15 cellular contexts compared by ENCODE assay signal in genomic region chr12:45401008-45401407, GRCh38.
"Had no signal": no experiment of that assay in that cellular context is flagged by ENCODE, and none has a peak within 500 bp of the region (broad histone marks: within the 10 kb centered on the region; RNA-seq: fewer than 3 reads in every experiment).

No MANE protein-coding gene starts in this region.

- H3K4me1 ChIP-seq: lower lobe of right lung, prostate gland, upper lobe of left lung had no signal

- DNase-seq: activated B cell treated with CpG ODN at 0.5 μM for 24 hours; activated CD4-positive, alpha-beta T cell treated with anti-CD3 and anti-CD28 coated beads, Interleukin-2, amount 10 ng/mL, durations not matched to agents 24 days and 14 days; activated CD8-positive, alpha-beta memory T cell treated with anti-CD3 and anti-CD28 coated beads, Interleukin-2, amount 50 U/mL, for 48 hours; activated naive CD4-positive, alpha-beta T cell; activated naive CD8-positive, alpha-beta T cell treated with anti-CD3 and anti-CD28 coated beads, Interleukin-2, amount 10 ng/mL, durations not matched to agents 7 days and 5 days; brain microvascular endothelial cell; effector memory CD4-positive, alpha-beta T cell; foreskin melanocyte; immature natural killer cell; lower lobe of right lung; stimulated activated naive CD8-positive, alpha-beta T cell treated with anti-CD3 and anti-CD28 coated beads, Interleukin-15, Interleukin-2, amounts not matched to agents 100 U/mL and 50 U/mL, for 24 hours; T-helper 17 cell; upper lobe of left lung had no signal

- H3K27me3 ChIP-seq: brain microvascular endothelial cell, upper lobe of left lung had no signal

- H3K4me3 ChIP-seq: lower lobe of right lung, prostate gland, upper lobe of left lung had no signal

- H3K27ac ChIP-seq: brain microvascular endothelial cell, lower lobe of right lung, prostate gland, upper lobe of left lung had no signal

- H3K36me3 ChIP-seq: prostate gland had no signal

- ATAC-seq: lower lobe of right lung; sciatic nerve; stimulated activated naive CD8-positive, alpha-beta T cell treated with anti-CD3 and anti-CD28 coated beads, Interleukin-15, Interleukin-2, amounts not matched to agents 100 U/mL and 50 U/mL, for 24 hours; T-helper 17 cell had no signal

- H3K9me3 ChIP-seq: prostate gland, upper lobe of left lung had no signal
